23 cellular contexts compared by ENCODE assay signal in the genomic region with DNA sequence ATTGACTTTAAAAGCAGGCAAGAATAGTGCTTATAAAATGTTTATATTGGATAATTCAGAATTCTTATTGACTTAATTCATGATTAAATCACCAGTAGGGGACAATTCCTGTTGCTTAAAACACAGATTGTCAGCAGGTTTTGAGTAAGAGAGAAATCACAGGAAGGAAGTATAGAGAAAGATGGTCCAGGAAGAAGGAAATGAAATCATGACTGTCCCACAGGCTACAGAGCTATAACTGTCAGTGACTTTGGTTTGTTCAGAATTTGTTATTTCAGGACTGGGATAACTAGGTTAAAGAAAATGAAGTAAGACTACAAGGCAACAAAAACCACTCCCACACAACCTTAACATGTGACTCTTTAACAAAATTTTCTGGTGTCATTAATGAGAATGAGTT. TPM values are rescaled to one million over a fixed set of nuclear protein-coding genes. Genes with fewer than 3 reads are reported as not detected.
"Had no signal": no experiment of that assay in that cellular context is flagged by ENCODE, and none has a peak within 500 bp of the region (broad histone marks: within the 10 kb centered on the region; RNA-seq: fewer than 3 reads in every experiment).

No MANE protein-coding gene starts in this region.

- H3K27me3 ChIP-seq: breast epithelium, gastrocnemius medialis, heart right ventricle had no signal

- ATAC-seq: activated CD8-positive, alpha-beta T cell treated with anti-CD3 and anti-CD28 coated beads, Interleukin-2, amount 10 ng/mL, durations not matched to agents 7 days and 5 days; effector memory CD8-positive, alpha-beta T cell; gastrocnemius medialis; heart right ventricle; mucosa of descending colon; naive thymus-derived CD4-positive, alpha-beta T cell had no signal

- H3K4me1 ChIP-seq: breast epithelium, gastrocnemius medialis had no signal

- H3K4me3 ChIP-seq: breast epithelium, gastrocnemius medialis, heart right ventricle, mucosa of descending colon, skin epidermis had no signal

- H3K27ac ChIP-seq: neutrophil, skin epidermis had no signal

- H3K9me3 ChIP-seq: breast epithelium, gastrocnemius medialis, heart right ventricle, mucosa of descending colon, neutrophil had no signal

- H3K36me3 ChIP-seq: breast epithelium, gastrocnemius medialis, heart right ventricle, neutrophil had no signal

- DNase-seq: activated B cell treated with CpG ODN at 0.5 μM for 24 hours; activated CD4-positive, alpha-beta T cell treated with anti-CD3 and anti-CD28 coated beads for 48 hours; activated CD8-positive, alpha-beta memory T cell treated with anti-CD3 and anti-CD28 coated beads, Interleukin-2, amount 50 U/mL, for 48 hours; activated CD8-positive, alpha-beta T cell treated with anti-CD3 and anti-CD28 coated beads, Interleukin-2, amount 10 ng/mL, durations not matched to agents 7 days and 5 days; activated naive CD4-positive, alpha-beta T cell; aorta; cerebellar nuclear complex; effector memory CD8-positive, alpha-beta T cell; gastrocnemius medialis; heart right ventricle; mucosa of descending colon; naive thymus-derived CD4-positive, alpha-beta T cell; retina; stimulated activated CD4-positive, alpha-beta T cell treated with anti-CD3 and anti-CD28 coated beads, Interleukin-4, amount 100 ng/mL, for 4 hours; stimulated activated CD8-positive, alpha-beta memory T cell treated with anti-CD3 and anti-CD28 coated beads, Interleukin-4, amount 100 ng/mL, for 48 hours; stimulated activated naive CD4-positive, alpha-beta T cell treated with Interleukin-2 at 50 U/mL for 16 hours had no signal

RNA-seq across cellular contexts. Expression of a gene that starts 6.8 kb away (rescaled TPM):
- total RNA-seq: activated B cell treated with CpG ODN at 0.5 μM for 24 hours; activated CD8-positive, alpha-beta T cell treated with anti-CD3 and anti-CD28 coated beads, Interleukin-2, amount 10 ng/mL, durations not matched to agents 7 days and 5 days; activated T-helper 1 cell treated with anti-CD3 and anti-CD28 coated beads, Interleukin-12 subunit alpha, Interleukin-12 subunit beta, Interleukin-2, Interleukin-4 antibody, amounts not matched to agents 30 ng/mL and 10 ng/mL and 1 ng/mL, durations not matched to agents 14 hours and 24 hours and 36 hours; aorta; breast epithelium; epithelial cell of proximal tubule; gastrocnemius medialis; heart right ventricle; mucosa of descending colon; naive thymus-derived CD4-positive, alpha-beta T cell; T-helper 2 cell treated with Interferon-gamma antibody and Interleukin-4, amounts not matched to agents 100 ng/mL and 5 ng/mL, for 36 hours; temporal lobe had no signal
- polyA plus RNA-seq: aorta; heart right ventricle; naive thymus-derived CD4-positive, alpha-beta T cell had no signal

RNA-seq across cellular contexts. Expression of a gene that starts 8.3 kb away (rescaled TPM):
- total RNA-seq: activated CD8-positive, alpha-beta T cell treated with anti-CD3 and anti-CD28 coated beads, Interleukin-2, amount 10 ng/mL, durations not matched to agents 7 days and 5 days; activated T-helper 1 cell treated with anti-CD3 and anti-CD28 coated beads, Interleukin-12 subunit alpha, Interleukin-12 subunit beta, Interleukin-2, Interleukin-4 antibody, amounts not matched to agents 30 ng/mL and 10 ng/mL and 1 ng/mL, durations not matched to agents 14 hours and 24 hours and 36 hours; T-helper 2 cell treated with Interferon-gamma antibody and Interleukin-4, amounts not matched to agents 100 ng/mL and 5 ng/mL, for 36 hours had no signal
- polyA plus RNA-seq: naive thymus-derived CD4-positive, alpha-beta T cell had no signal

RNA-seq across cellular contexts. Expression of a gene that starts 22.6 kb away (rescaled TPM):
- total RNA-seq: activated CD8-positive, alpha-beta T cell treated with anti-CD3 and anti-CD28 coated beads, Interleukin-2, amount 10 ng/mL, durations not matched to agents 7 days and 5 days; activated T-helper 1 cell treated with anti-CD3 and anti-CD28 coated beads, Interleukin-12 subunit alpha, Interleukin-12 subunit beta, Interleukin-2, Interleukin-4 antibody, amounts not matched to agents 30 ng/mL and 10 ng/mL and 1 ng/mL, durations not matched to agents 14 hours and 24 hours and 36 hours; T-helper 2 cell treated with Interferon-gamma antibody and Interleukin-4, amounts not matched to agents 100 ng/mL and 5 ng/mL, for 36 hours had no signal
- polyA plus RNA-seq: naive thymus-derived CD4-positive, alpha-beta T cell had no signal
